Comparison of ENCODE assay signal across 8 cellular contexts in genomic region chr10:70903262-70903921, GRCh38. TPM values are rescaled to one million over a fixed set of nuclear protein-coding genes. Genes with fewer than 3 reads are reported as not detected.
DNase-seq lines count a peak whose midpoint lies in the region; ATAC-seq, FAIRE-seq and TF ChIP-seq lines count a peak whose summit lies in the region.

No MANE protein-coding gene starts in this region.

- H2AFZ ChIP-seq in OCI-LY7 (ENCODE audit: low read length): no peak overlapping the region

- TF ChIP-seq POLR2A in GM12892 (IDR thresholded peaks at IDR 0.05; ENCODE audit: low read depth, low read length) (no peak), body of pancreas (IDR thresholded peaks at IDR 0.05) (no peak)

- ATAC-seq in body of pancreas (peak; percentile 62), GM19455 (IDR thresholded peaks at IDR 0.05; ENCODE audit: unreplicated experiment) (no peak)

- DNase-seq in BJ (ENCODE audit: low read depth): no peak
- DNase-seq in GM12892 (ENCODE audit: insufficient read length): peak; percentile 55
- DNase-seq in OCI-LY7 (ENCODE audit: low spot score): peak; percentile 43
- peak; percentile 66 to 74 (median 68) for DNase-seq in body of pancreas
- DNase-seq in iPS-NIHi7 (ENCODE audit: extremely low spot score): peak; percentile 89
- DNase-seq in stimulated activated CD4-positive, alpha-beta T cell treated with anti-CD3 and anti-CD28 coated beads, Interleukin-12 subunit alpha, Interleukin-12 subunit beta, amount 100 ng/mL, for 48 hours (ENCODE audit: low read depth in 2 of 3, low spot score in 1 of 3): peak in 2 of 3 donors; percentile 14 to 17
- no peak for DNase-seq in DMS114 treated with DMSO at 0.1 percent for 48 hours (lab: John Stamatoyannopoulos, UW; ENCODE audit: unreplicated experiment)

- H3K9me2 ChIP-seq in OCI-LY7 (ENCODE audit: insufficient read depth, low read length): no peaks in the 10 kb centered on the region

- H3K36me3 ChIP-seq in BJ (ENCODE audit: control insufficient read depth, insufficient read depth, low read length) (no peaks in the 10 kb centered on the region), OCI-LY7 (ENCODE audit: insufficient read depth, low read length) (no peaks in the 10 kb centered on the region), body of pancreas (replicated peaks in 1 of 2; ENCODE audit: insufficient read depth in 1 of 2, low read depth in 2 of 2) (no peaks in the 10 kb centered on the region)

- peak; percentile 93 for TF ChIP-seq CTCF in BJ (IDR thresholded peaks at IDR 0.05; ENCODE audit: insufficient read depth, low read depth, low read length)
- TF ChIP-seq CTCF in OCI-LY7 (conservative IDR thresholded peaks at IDR 0.05; ENCODE audit: low read length): peak; percentile 90
- peak; percentile 74 to 82 (median 78) for TF ChIP-seq CTCF in body of pancreas (IDR thresholded peaks at IDR 0.05)

- H3K27ac ChIP-seq in OCI-LY7 (ENCODE audit: low read depth, low read length, poor library complexity, severe bottlenecking) (no peak overlapping the region), body of pancreas (no peak overlapping the region)

- H4K20me1 ChIP-seq in OCI-LY7 (ENCODE audit: insufficient read depth, low read length): no peaks in the 10 kb centered on the region

- H3K9me3 ChIP-seq in OCI-LY7 (ENCODE audit: low read length) (no peaks in the 10 kb centered on the region), body of pancreas (no peaks in the 10 kb centered on the region)

- no peak overlapping the region for H3K4me3 ChIP-seq in BJ (ENCODE audit: low read depth, low read length)
- no peak overlapping the region for H3K4me3 ChIP-seq in OCI-LY7 (ENCODE audit: low read depth, low read length, poor library complexity, severe bottlenecking)
- H3K4me3 ChIP-seq in body of pancreas: no peak overlapping the region

- H3K79me2 ChIP-seq in OCI-LY7 (ENCODE audit: insufficient read depth, low read depth, low read length): no peaks in the 10 kb centered on the region

- CTCF ChIA-PET in BJ (lab: Yijun Ruan, JAX): interaction anchor here (0.6 to 3.0 kb wide), 28 partner anchors 10 to 393 kb away, joined by 3 to 23 read pairs (median 5); partner anchors contain the start of genes PCBD1 and UNC5B
- CTCF ChIA-PET in OCI-LY7 (lab: Charles Lee; ENCODE audit: unreplicated experiment): interaction anchor here (0.5 to 0.9 kb wide), 2 partner anchors 19 to 1093 kb away, joined by 3 read pairs; no protein-coding TSS in a partner anchor

- POLR2A ChIA-PET in BJ (lab: Charles Lee): no interaction called here
- POLR2A ChIA-PET in OCI-LY7 (lab: Charles Lee): no interaction called here

- no peak overlapping the region for H3K4me2 ChIP-seq in OCI-LY7 (ENCODE audit: low read length)

- no TSS peak for BruUV-seq in OCI-LY7 (replicated peaks; lab: Mats Ljungman, UMichigan)

- 43 to 49% methylated on average over 11 to 14 of the region's 14 CpGs for WGBS in body of pancreas, 2 donors

- no peak for FAIRE-seq in GM12892 (lab: Jason Lieb, UNC)

- H3K27me3 ChIP-seq in BJ (ENCODE audit: control insufficient read depth, insufficient read depth, low read length) (peaks cover 2% of the 10 kb centered on the region; the same call in 1 of the 2 replicates), body of pancreas (no peaks in the 10 kb centered on the region)

- H3K4me1 ChIP-seq in OCI-LY7 (ENCODE audit: insufficient read depth, low read length, poor library complexity, severe bottlenecking) (no peaks in the 10 kb centered on the region), body of pancreas (peaks cover 3% of the 10 kb centered on the region)

- intact Hi-C loops in OCI-LY7 (cut with micrococcal nuclease; ENCODE audit: unreplicated experiment): loop anchor here (1.0 to 5.0 kb wide), 2 partner anchors 309 to 382 kb away; partner anchors contain the start of gene UNC5B
- intact Hi-C loops in body of pancreas (cut with DNase I): no loop called here

RNA-seq across cellular contexts. Expression of gene PCBD1, which starts 15.0 kb away (rescaled TPM):
- polyA plus RNA-seq in BJ (2011; rRNA removed): 63.7 and 69.6 TPM in 2 replicates
- polyA minus RNA-seq in BJ (2011; rRNA and poly(A)+ RNA removed): 17.9 and 26.9 TPM in 2 replicates
- polyA plus RNA-seq in GM12892 (2012; ENCODE audit: missing spikeins): 48.9 TPM
- total RNA-seq in OCI-LY7 (2014; rRNA removed; shearing (Covaris generic)): 4.9 and 7.9 TPM in 2 replicates
- total RNA-seq in OCI-LY7 (2022) (20.7 and 25.4 TPM in 2 replicates), body of pancreas (10 to 100 TPM; 40.5 to 67.7 TPM)

Comparison
In these comparisons a context has a peak if more than half of its experiments do, and no peak if none do; other contexts are left out.
1. DNase-seq: peak in GM12892 (single experiment), OCI-LY7 (single experiment), body of pancreas (4 of 4), iPS-NIHi7 (single experiment) and stimulated activated CD4-positive, alpha-beta T cell treated with anti-CD3 and anti-CD28 coated beads, Interleukin-12 subunit alpha, Interleukin-12 subunit beta, amount 100 ng/mL, for 48 hours (2 of 3); none in BJ (single experiment) and DMS114 treated with DMSO at 0.1 percent for 48 hours (single experiment).
2. Peak in every context shown above with its lines, with median percentiles within 50 percentile points of each other: CTCF ChIP-seq.